ENCODE assay signal across 20 cellular contexts in genomic region chr14:101870273-101870939, GRCh38.
A peak's percentile ranks its signal among the peaks of the same experiment; 100 is the strongest.
DNase-seq lines count a peak whose midpoint lies in the region; ATAC-seq, FAIRE-seq and TF ChIP-seq lines count a peak whose summit lies in the region.
"Had no signal": no experiment of that assay in that cellular context is flagged by ENCODE, and none has a peak within 500 bp of the region (broad histone marks: within the 10 kb centered on the region; RNA-seq: fewer than 3 reads in every experiment).

No MANE protein-coding gene starts in this region.

- TF ChIP-seq RAD21 in K562 (CRISPR knock-in tag; conservative IDR thresholded peaks at IDR 0.05 in 1 of 2, IDR thresholded peaks at IDR 0.05 in 1 of 2), result no peak

- DNase-seq in activated CD4-positive, alpha-beta T cell treated with anti-CD3 and anti-CD28 coated beads for 36 hours, result no peak
- DNase-seq in activated CD4-positive, alpha-beta T cell treated with anti-CD3 and anti-CD28 coated beads, Interleukin-2, amount 10 ng/mL, durations not matched to agents 7 days and 5 days, result no peak
- no peak for DNase-seq in CD4-positive, alpha-beta T cell
- DNase-seq in K562 (ENCODE audit: extremely low read depth in 1 of 4, low spot score in 3 of 4), result no peak
- DNase-seq in naive B cell, result no peak
- DNase-seq in NCI-H1105 (lab: John Stamatoyannopoulos, UW), result no peak
- no peak for DNase-seq in NCI-H446 (lab: John Stamatoyannopoulos, UW)
- DNase-seq in mucosa of gallbladder (ENCODE audit: low spot score), result no peak
- DNase-seq: C1 segment of cervical spinal cord, Calu3, HFFc6, MG63, NCI-H1105 treated with DMSO at 0.1 percent for 48 hours, NCI-H1930, NCI-H2171, NCI-H774, PC-9 had no signal

- H3K4me3 ChIP-seq in K562, result no peak overlapping the region
- H3K4me3 ChIP-seq: GM23338, MG63, PC-9 had no signal

- H3K27ac ChIP-seq in CD4-positive, alpha-beta T cell (ENCODE audit: low read depth, low read length), result no peak overlapping the region
- no peak overlapping the region for H3K27ac ChIP-seq in K562 (ENCODE audit: extremely low read depth, low read depth, low read length)
- H3K27ac ChIP-seq: 22Rv1, PC-9 had no signal

- H3K9ac ChIP-seq in K562 (ENCODE audit: insufficient read depth in 1 of 2, low read depth in 2 of 2, low read length in 2 of 2), result no peak overlapping the region

- no peaks in the 10 kb centered on the region for H3K27me3 ChIP-seq in CD4-positive, alpha-beta T cell (ENCODE audit: control insufficient read depth, insufficient read depth, low read length)
- H3K27me3 ChIP-seq in K562 (ENCODE audit: control insufficient read depth in 2 of 2, insufficient read depth in 2 of 2, low read length in 2 of 2), result no peaks in the 10 kb centered on the region
- H3K27me3 ChIP-seq: MG63 had no signal

- H3K4me2 ChIP-seq in K562 (ENCODE audit: insufficient read depth, low read length), result no peak overlapping the region
- H3K4me2 ChIP-seq: GM23338, PC-9 had no signal

- H3K27ac Mint-ChIP-seq in activated CD4-positive, alpha-beta T cell treated with anti-CD3 and anti-CD28 coated beads for 36 hours, result peak overlapping the region; percentile 19
- no peak overlapping the region for H3K27ac Mint-ChIP-seq in activated CD4-positive, alpha-beta T cell treated with anti-CD3 and anti-CD28 coated beads, Interleukin-2, amount 10 ng/mL, durations not matched to agents 7 days and 5 days
- H3K27ac Mint-ChIP-seq in CD4-positive, alpha-beta T cell, result peak overlapping the region; percentile 79
- peak overlapping the region in 5 of 6 donors; percentile 33 to 99 (median 77) for H3K27ac Mint-ChIP-seq in naive B cell
- H3K27ac Mint-ChIP-seq: GM23338, HFFc6 had no signal

- peaks cover 7% of the 10 kb centered on the region for H3K36me3 ChIP-seq in K562 (ENCODE audit: control insufficient read depth, insufficient read depth, low read length)
- H3K36me3 ChIP-seq: MG63 had no signal

- intact Hi-C loops in activated CD4-positive, alpha-beta T cell treated with anti-CD3 and anti-CD28 coated beads for 36 hours (cut with DNase I, micrococcal nuclease), result no loop called here
- intact Hi-C loops in CD4-positive, alpha-beta T cell (cut with DNase I, micrococcal nuclease), result no loop called here
- intact Hi-C loops in K562 (cut with micrococcal nuclease), result no loop called here

- POLR2A ChIA-PET in activated CD4-positive, alpha-beta T cell treated with anti-CD3 and anti-CD28 coated beads for 36 hours (lab: Charles Lee), result no interaction called here
- POLR2A ChIA-PET in activated CD4-positive, alpha-beta T cell treated with anti-CD3 and anti-CD28 coated beads, Interleukin-2, amount 10 ng/mL, durations not matched to agents 7 days and 5 days (lab: Charles Lee), result interaction anchor here (0.6 kb wide), 1 partner anchor 46 kb away, joined by 3 read pairs; no protein-coding TSS in a partner anchor
- POLR2A ChIA-PET in CD4-positive, alpha-beta T cell (lab: Charles Lee), result no interaction called here
- POLR2A ChIA-PET in K562 (lab: Yijun Ruan, JAX), result no interaction called here

- peaks cover 1% of the 10 kb centered on the region for H3K9me3 Mint-ChIP-seq in activated CD4-positive, alpha-beta T cell treated with anti-CD3 and anti-CD28 coated beads for 36 hours (ENCODE audit: low read depth)
- no peaks in the 10 kb centered on the region for H3K9me3 Mint-ChIP-seq in activated CD4-positive, alpha-beta T cell treated with anti-CD3 and anti-CD28 coated beads, Interleukin-2, amount 10 ng/mL, durations not matched to agents 7 days and 5 days
- no peaks in the 10 kb centered on the region for H3K9me3 Mint-ChIP-seq in CD4-positive, alpha-beta T cell
- no peaks in the 10 kb centered on the region for H3K9me3 Mint-ChIP-seq in naive B cell
- H3K9me3 Mint-ChIP-seq: GM23338, HFFc6 had no signal

- H3K4me1 Mint-ChIP-seq in activated CD4-positive, alpha-beta T cell treated with anti-CD3 and anti-CD28 coated beads for 36 hours, result peaks cover 63% of the 10 kb centered on the region
- H3K4me1 Mint-ChIP-seq in activated CD4-positive, alpha-beta T cell treated with anti-CD3 and anti-CD28 coated beads, Interleukin-2, amount 10 ng/mL, durations not matched to agents 7 days and 5 days, result peaks cover 39% of the 10 kb centered on the region
- peaks cover 80% of the 10 kb centered on the region for H3K4me1 Mint-ChIP-seq in CD4-positive, alpha-beta T cell (ENCODE audit: low read depth)
- H3K4me1 Mint-ChIP-seq in naive B cell, result peaks cover 38 to 65% (median 45%) of the 10 kb centered on the region in 3 donors
- H3K4me1 Mint-ChIP-seq: GM23338 had no signal

- in situ Hi-C loops in K562 (cut with MboI), result no loop called here

- H3K27me3 Mint-ChIP-seq in activated CD4-positive, alpha-beta T cell treated with anti-CD3 and anti-CD28 coated beads for 36 hours, result no peaks in the 10 kb centered on the region
- no peaks in the 10 kb centered on the region for H3K27me3 Mint-ChIP-seq in activated CD4-positive, alpha-beta T cell treated with anti-CD3 and anti-CD28 coated beads, Interleukin-2, amount 10 ng/mL, durations not matched to agents 7 days and 5 days
- H3K27me3 Mint-ChIP-seq in CD4-positive, alpha-beta T cell, result no peaks in the 10 kb centered on the region
- H3K27me3 Mint-ChIP-seq in naive B cell, result no peaks in the 10 kb centered on the region

- no peak for ATAC-seq in activated CD4-positive, alpha-beta T cell treated with anti-CD3 and anti-CD28 coated beads for 36 hours
- ATAC-seq in CD4-positive, alpha-beta T cell (ENCODE audit: poor library complexity), result no peak
- ATAC-seq in K562, result no peak
- ATAC-seq in naive B cell (ENCODE audit: low read depth in 2 of 2), result no peak
- ATAC-seq: GM23338 had no signal

- no peak for TF ChIP-seq CTCF in CD4-positive, alpha-beta T cell (IDR thresholded peaks at IDR 0.05)
- TF ChIP-seq CTCF in K562 (IDR thresholded peaks at IDR 0.05 in 2 of 3, conservative IDR thresholded peaks at IDR 0.05 in 1 of 3; ENCODE audit: insufficient read depth in 2 of 3, low read depth in 1 of 3, low read length in 3 of 3), result no peak

- H3K4me3 Mint-ChIP-seq in activated CD4-positive, alpha-beta T cell treated with anti-CD3 and anti-CD28 coated beads for 36 hours, result no peak overlapping the region
- H3K4me3 Mint-ChIP-seq in activated CD4-positive, alpha-beta T cell treated with anti-CD3 and anti-CD28 coated beads, Interleukin-2, amount 10 ng/mL, durations not matched to agents 7 days and 5 days, result no peak overlapping the region
- H3K4me3 Mint-ChIP-seq in CD4-positive, alpha-beta T cell, result no peak overlapping the region
- H3K4me3 Mint-ChIP-seq in naive B cell, result no peak overlapping the region
- H3K4me3 Mint-ChIP-seq: GM23338, HFFc6 had no signal

- H3K9me3 ChIP-seq in CD4-positive, alpha-beta T cell (ENCODE audit: control insufficient read depth, low read length), result no peaks in the 10 kb centered on the region
- no peaks in the 10 kb centered on the region for H3K9me3 ChIP-seq in K562 (replicated peaks; ENCODE audit: control insufficient read depth, insufficient read depth, low read depth, low read length)
- H3K9me3 ChIP-seq: MG63 had no signal

- TF ChIP-seq EP300 in K562 (IDR thresholded peaks at IDR 0.05; ENCODE audit: low read length), result no peak

- FAIRE-seq in K562 (lab: Jason Lieb, UNC), result peak; percentile 32
- FAIRE-seq: GM12891 had no signal

- peaks cover 3 to 14% of the 10 kb centered on the region in 2 experiments; a peak in 3 of 5 replicates for H3K4me1 ChIP-seq in K562 (replicated peaks in 1 of 2; ENCODE audit: control insufficient read depth in 2 of 2, insufficient read depth in 2 of 2, low read length in 2 of 2)

- H3K9me1 ChIP-seq in K562 (ENCODE audit: control insufficient read depth, insufficient read depth, low read length), result no peaks in the 10 kb centered on the region

- 62% methylated on average over 6 of the region's 6 CpGs for WGBS in K562 (ENCODE audit: insufficient coverage, low coverage, missing lambda C conversion rate)

- BruUV-seq in K562 (replicated peaks; lab: Mats Ljungman, UMichigan), result no TSS peak

- peaks cover 64% of the 10 kb centered on the region for H3K79me2 ChIP-seq in K562 (ENCODE audit: control insufficient read depth, insufficient read depth, low read length)

- TF ChIP-seq POLR2A in K562 (conservative IDR thresholded peaks at IDR 0.05), result no peak

- H4K20me1 ChIP-seq in K562 (replicated peaks; ENCODE audit: control insufficient read depth, insufficient read depth, low read length), result no peaks in the 10 kb centered on the region

- H2AFZ ChIP-seq in K562 (ENCODE audit: low read depth, low read length), result no peak overlapping the region
- H2AFZ ChIP-seq: GM23338, PC-9 had no signal

- CTCF ChIA-PET in activated CD4-positive, alpha-beta T cell treated with anti-CD3 and anti-CD28 coated beads for 36 hours (lab: Charles Lee), result interaction anchor here (1.6 kb wide), 1 partner anchor 10 kb away, joined by 6 read pairs; no protein-coding TSS in a partner anchor
- CTCF ChIA-PET in activated CD4-positive, alpha-beta T cell treated with anti-CD3 and anti-CD28 coated beads, Interleukin-2, amount 10 ng/mL, durations not matched to agents 7 days and 5 days (lab: Charles Lee), result interaction anchor here (1.2 to 1.4 kb wide), 2 partner anchors 9 to 21 kb away, joined by 3 to 5 read pairs; no protein-coding TSS in a partner anchor
- CTCF ChIA-PET in CD4-positive, alpha-beta T cell (lab: Charles Lee), result interaction anchor here (0.6 to 1.0 kb wide), 2 partner anchors 29 to 186 kb away, joined by 3 read pairs; no protein-coding TSS in a partner anchor
- CTCF ChIA-PET in K562 (lab: Yijun Ruan, JAX; ENCODE audit: low intra/inter-chr PET ratio), result no interaction called here

- peaks cover 20% of the 10 kb centered on the region for H3K36me3 Mint-ChIP-seq in activated CD4-positive, alpha-beta T cell treated with anti-CD3 and anti-CD28 coated beads for 36 hours (ENCODE audit: low read depth)
- H3K36me3 Mint-ChIP-seq in activated CD4-positive, alpha-beta T cell treated with anti-CD3 and anti-CD28 coated beads, Interleukin-2, amount 10 ng/mL, durations not matched to agents 7 days and 5 days (ENCODE audit: low read depth), result peaks cover 26% of the 10 kb centered on the region
- peaks cover 60% of the 10 kb centered on the region for H3K36me3 Mint-ChIP-seq in CD4-positive, alpha-beta T cell (ENCODE audit: low read depth)
- peaks cover 7 to 10% of the 10 kb centered on the region in 2 donors for H3K36me3 Mint-ChIP-seq in naive B cell

TF ChIP-seq in K562, 482 proteins besides CTCF, POLR2A, EP300 and RAD21 (continues in another document):
- TF ChIP-seq SRSF7 (optimal IDR thresholded peaks at IDR 0.05; ENCODE audit: low read depth, low read length) (no peak), ZNF140 (CRISPR knock-in tag; IDR thresholded peaks at IDR 0.05) (no peak), RBBP5 (IDR thresholded peaks at IDR 0.05; ENCODE audit: borderline replicate concordance, insufficient read depth, low read length, poor library complexity, severe bottlenecking) (no peak), ZNF253 (CRISPR knock-in tag; conservative IDR thresholded peaks at IDR 0.05) (no peak)
